In the genomic region with DNA sequence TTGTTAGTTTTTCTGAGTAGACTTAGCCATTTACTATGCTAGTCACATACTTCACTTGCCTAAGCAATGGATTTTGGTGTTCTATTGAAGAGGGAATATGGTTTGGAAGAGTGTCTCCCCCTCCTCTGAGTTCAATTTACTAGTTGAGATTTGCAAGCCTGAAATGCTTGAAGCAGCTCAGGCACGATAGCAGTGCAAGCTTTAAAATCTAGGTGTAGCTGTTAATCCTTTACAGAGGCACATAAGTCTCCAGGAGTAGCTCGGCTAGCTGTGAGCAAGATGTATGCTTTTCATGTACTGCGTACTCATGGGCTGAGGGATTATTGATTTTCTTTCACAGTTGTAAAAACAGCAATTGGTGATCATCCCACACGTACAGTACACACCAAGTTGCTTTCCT, we compare ENCODE assay signal across 8 cellular contexts. TPM values are rescaled to one million over a fixed set of nuclear protein-coding genes. Genes with fewer than 3 reads are reported as not detected.
DNase-seq lines count a peak whose midpoint lies in the region; ATAC-seq and TF ChIP-seq lines count a peak whose summit lies in the region.

No MANE protein-coding gene starts in this region.

- no peaks in the 10 kb centered on the region for H3K4me1 Mint-ChIP-seq in CD4-positive, alpha-beta T cell (ENCODE audit: low read depth)

- H3K36me3 ChIP-seq in BJ (ENCODE audit: control insufficient read depth, insufficient read depth, low read length) (no peaks in the 10 kb centered on the region), esophagus (ENCODE audit: control insufficient read depth in 2 of 2, insufficient read depth in 2 of 2, low read length in 1 of 2) (no peaks in the 10 kb centered on the region), neuron (ENCODE audit: insufficient read depth, low read length) (no peaks in the 10 kb centered on the region)

- ATAC-seq in CD4-positive, alpha-beta T cell (ENCODE audit: poor library complexity) = no peak
- ATAC-seq in HG03354 (IDR thresholded peaks at IDR 0.05; ENCODE audit: poor library complexity, severe bottlenecking, unreplicated experiment) = no peak

- H2AFZ ChIP-seq in neuron (ENCODE audit: low read depth, low read length) = no peak overlapping the region

- H3K9me3 ChIP-seq in esophagus (ENCODE audit: control insufficient read depth in 2 of 2, insufficient read depth in 1 of 2, low read depth in 1 of 2, low read length in 1 of 2) (no peaks in the 10 kb centered on the region), neuron (ENCODE audit: low read length) (no peaks in the 10 kb centered on the region)
- no peaks in the 10 kb centered on the region for H3K9me3 ChIP-seq in CD4-positive, alpha-beta T cell (ENCODE audit: control insufficient read depth, low read length)

- DNase-seq in BJ (ENCODE audit: low read depth) (no peak), NCI-H446 treated with DMSO at 0.1 percent for 48 hours (lab: John Stamatoyannopoulos, UW) (peak; percentile 33), T-helper 2 cell (no peak), dedifferentiated amniotic fluid mesenchymal stem cell (ENCODE audit: extremely low spot score) (no peak)
- DNase-seq in CD4-positive, alpha-beta T cell = no peak

- no peak overlapping the region for H3K27ac ChIP-seq in esophagus (ENCODE audit: low read depth in 2 of 2, low read length in 1 of 2)
- no peak overlapping the region for H3K27ac ChIP-seq in CD4-positive, alpha-beta T cell (ENCODE audit: low read depth, low read length)

- H3K27ac Mint-ChIP-seq in CD4-positive, alpha-beta T cell = no peak overlapping the region

- H3K4me3 Mint-ChIP-seq in CD4-positive, alpha-beta T cell = no peak overlapping the region

- POLR2A ChIA-PET in BJ (lab: Charles Lee) = interaction anchor here (0.6 kb wide), 1 partner anchor 1479 kb away, joined by 3 read pairs; no protein-coding TSS in a partner anchor
- POLR2A ChIA-PET in CD4-positive, alpha-beta T cell (lab: Charles Lee) = no interaction called here

- H3K27me3 ChIP-seq in BJ (ENCODE audit: control insufficient read depth, insufficient read depth, low read length) = no peaks in the 10 kb centered on the region
- H3K27me3 ChIP-seq in esophagus (ENCODE audit: control insufficient read depth in 1 of 2, insufficient read depth in 2 of 2, low read length in 2 of 2) = no peaks in the 10 kb centered on the region
- H3K27me3 ChIP-seq in neuron (ENCODE audit: insufficient read depth, low read length) = no peaks in the 10 kb centered on the region
- H3K27me3 ChIP-seq in CD4-positive, alpha-beta T cell (ENCODE audit: control insufficient read depth, insufficient read depth, low read length) = no peaks in the 10 kb centered on the region

- WGBS in esophagus, 2 donors = 16 to 18% methylated on average over 4 of the region's 4 CpGs

- H3K4me1 ChIP-seq in esophagus (ENCODE audit: control insufficient read depth in 2 of 2, insufficient read depth in 2 of 2, low read length in 1 of 2) = no peaks in the 10 kb centered on the region
- peaks cover 32% of the 10 kb centered on the region for H3K4me1 ChIP-seq in neuron (ENCODE audit: insufficient read depth, low read length)

- H3K36me3 Mint-ChIP-seq in CD4-positive, alpha-beta T cell (ENCODE audit: low read depth) = no peaks in the 10 kb centered on the region

- TF ChIP-seq CTCF in BJ (IDR thresholded peaks at IDR 0.05; ENCODE audit: insufficient read depth, low read depth, low read length) = peak; percentile 9; the same call in 1 of the 2 replicates
- no peak for TF ChIP-seq CTCF in CD4-positive, alpha-beta T cell (IDR thresholded peaks at IDR 0.05)

- intact Hi-C loops in CD4-positive, alpha-beta T cell (cut with DNase I, micrococcal nuclease) = no loop called here

- peak overlapping the region; percentile 62 for H3K4me3 ChIP-seq in BJ (ENCODE audit: low read depth, low read length)
- peak overlapping the region; percentile 37 to 43 for H3K4me3 ChIP-seq in esophagus (ENCODE audit: low read depth in 1 of 2, low read length in 2 of 2)
- peak overlapping the region; percentile 68 for H3K4me3 ChIP-seq in neuron (ENCODE audit: low read length)

- peaks cover 3% of the 10 kb centered on the region for H3K9me3 Mint-ChIP-seq in CD4-positive, alpha-beta T cell

- CTCF ChIA-PET in BJ (lab: Yijun Ruan, JAX) = interaction anchor here (0.6 to 2.2 kb wide), 8 partner anchors 19 to 933 kb away, joined by 3 to 12 read pairs (median 4); no protein-coding TSS in a partner anchor
- CTCF ChIA-PET in CD4-positive, alpha-beta T cell (lab: Charles Lee) = no interaction called here

- no peaks in the 10 kb centered on the region for H3K27me3 Mint-ChIP-seq in CD4-positive, alpha-beta T cell

RNA-seq across cellular contexts. Expression of gene FLRT3, which starts 0.7 kb away (rescaled TPM):
- 0.64 and 1.4 TPM in 2 replicates for polyA plus RNA-seq in BJ (2011; rRNA removed)
- polyA minus RNA-seq in BJ (2011; rRNA and poly(A)+ RNA removed) = 0.67 and 1.00 TPM in 2 replicates
- under 1 TPM; 0.42 to 0.90 TPM for polyA plus RNA-seq in esophagus
- total RNA-seq in CD4-positive, alpha-beta T cell = not detected
